ENCODE assay signal across 2 cellular contexts in genomic region chr15:63421433-63421832, GRCh38.
TF ChIP-seq lines count a peak whose summit lies in the region.

No MANE protein-coding gene starts in this region.

TF ChIP-seq in A549, 52 proteins besides CTCF, POLR2A, EP300 and RAD21:
- TF ChIP-seq RFX5 (IDR thresholded peaks at IDR 0.05) (no peak), ZFP36 (IDR thresholded peaks at IDR 0.05; ENCODE audit: borderline replicate concordance, partially characterized antibody) (no peak), ZSCAN20 (CRISPR knock-in tag; IDR thresholded peaks at IDR 0.05) (no peak), EHMT2 (IDR thresholded peaks at IDR 0.05; ENCODE audit: low read depth) (no peak), POLR2AphosphoS2 (conservative IDR thresholded peaks at IDR 0.05; ENCODE audit: low read length) (no peak), KDM5A (IDR thresholded peaks at IDR 0.05) (no peak), SREBF2 (IDR thresholded peaks at IDR 0.05) (no peak), RARB (CRISPR knock-in tag; IDR thresholded peaks at IDR 0.05) (no peak), CHD2 (IDR thresholded peaks at IDR 0.05; ENCODE audit: low read length, partially characterized antibody) (no peak), ZC3H11A (IDR thresholded peaks at IDR 0.05) (no peak)
TF ChIP-seq in A549: peak in this region for 0.

TF ChIP-seq in K562, 482 proteins besides CTCF, POLR2A, EP300 and RAD21:
- peak; percentile 40 to 54; a peak in 2 of 4 replicates for TF ChIP-seq KDM1A (IDR thresholded peaks at IDR 0.05)
- no peak for TF ChIP-seq ZNF766 (CRISPR knock-in tag; conservative IDR thresholded peaks at IDR 0.05)
- TF ChIP-seq ZFPM2 (CRISPR knock-in tag; IDR thresholded peaks at IDR 0.05) = no peak
- no peak for TF ChIP-seq ZNF398 (CRISPR knock-in tag; IDR thresholded peaks at IDR 0.05)
- peak; percentile 84 for TF ChIP-seq ADNP (tag; IDR thresholded peaks at IDR 0.05)
- no peak for TF ChIP-seq GTF2F1 (IDR thresholded peaks at IDR 0.05; ENCODE audit: low read depth, low read length)
- no peak for TF ChIP-seq NR4A1 (CRISPR knock-in tag; IDR thresholded peaks at IDR 0.05)
- no peak for TF ChIP-seq NR4A1 (tag; IDR thresholded peaks at IDR 0.05)
- no peak for TF ChIP-seq SRF (CRISPR knock-in tag; IDR thresholded peaks at IDR 0.05)
- peak; percentile 47; the same call in 1 of the 2 replicates for TF ChIP-seq HDAC2 (IDR thresholded peaks at IDR 0.05)
- TF ChIP-seq MLLT1 (IDR thresholded peaks at IDR 0.05) = no peak
- TF ChIP-seq ELK3 (CRISPR knock-in tag; IDR thresholded peaks at IDR 0.05) = no peak
- TF ChIP-seq SAFB2 (IDR thresholded peaks at IDR 0.05; ENCODE audit: borderline replicate concordance, low read depth, low read length, severe bottlenecking) = no peak
- no peak for TF ChIP-seq PBX2 (CRISPR knock-in tag; IDR thresholded peaks at IDR 0.05; ENCODE audit: low read depth)
- TF ChIP-seq PBX2 (tag; conservative IDR thresholded peaks at IDR 0.05; ENCODE audit: low read depth) = no peak
- TF ChIP-seq RCOR1 (IDR thresholded peaks at IDR 0.05; ENCODE audit: borderline replicate concordance in 1 of 2, low read depth in 2 of 2, low read length in 2 of 2) = no peak
- TF ChIP-seq FOXJ3 (CRISPR knock-in tag; IDR thresholded peaks at IDR 0.05) = no peak
- TF ChIP-seq RBM25 (IDR thresholded peaks at IDR 0.05; ENCODE audit: low read depth, low read length, severe bottlenecking) = peak; percentile 82
- peak; percentile 90 for TF ChIP-seq BCOR (IDR thresholded peaks at IDR 0.05)
- TF ChIP-seq NONO (IDR thresholded peaks at IDR 0.05; ENCODE audit: low read depth in 2 of 2, low read length in 1 of 2) = no peak
- TF ChIP-seq BRCA1 (IDR thresholded peaks at IDR 0.05) = no peak
- no peak for TF ChIP-seq BRCA1 (CRISPR knock-in tag; IDR thresholded peaks at IDR 0.05)
- TF ChIP-seq ZNF57 (CRISPR knock-in tag; IDR thresholded peaks at IDR 0.05) = no peak
- TF ChIP-seq KDM5B (IDR thresholded peaks at IDR 0.05; ENCODE audit: insufficient replicate concordance, low read depth, low read length) = no peak
- no peak for TF ChIP-seq JUND (IDR thresholded peaks at IDR 0.05; ENCODE audit: borderline replicate concordance, low read depth, low read length)
- no peak for TF ChIP-seq JUND (tag; IDR thresholded peaks at IDR 0.05; ENCODE audit: borderline replicate concordance, low read depth, low read length)
- TF ChIP-seq FIP1L1 (IDR thresholded peaks at IDR 0.05; ENCODE audit: low read depth, low read length, poor library complexity, severe bottlenecking) = no peak
- no peak for TF ChIP-seq ZNF778 (CRISPR knock-in tag; IDR thresholded peaks at IDR 0.05)
- TF ChIP-seq POLR2H (tag; IDR thresholded peaks at IDR 0.05; ENCODE audit: low read depth) = no peak
- no peak for TF ChIP-seq HSF4 (CRISPR knock-in tag; IDR thresholded peaks at IDR 0.05; ENCODE audit: borderline replicate concordance)
- TF ChIP-seq TRIM28 (IDR thresholded peaks at IDR 0.05) = no peak
- no peak for TF ChIP-seq JUNB (CRISPR knock-in tag; conservative IDR thresholded peaks at IDR 0.05)
- no peak for TF ChIP-seq ESRRA (IDR thresholded peaks at IDR 0.05; ENCODE audit: borderline replicate concordance, low read depth)
- TF ChIP-seq ETV1 (tag; conservative IDR thresholded peaks at IDR 0.05; ENCODE audit: low read depth) = no peak
- no peak for TF ChIP-seq HNRNPH1 (optimal IDR thresholded peaks at IDR 0.05; ENCODE audit: low read depth, low read length)
- TF ChIP-seq CEBPB (tag; IDR thresholded peaks at IDR 0.05) = no peak
- TF ChIP-seq ZNF511 (CRISPR knock-in tag; IDR thresholded peaks at IDR 0.05) = no peak
- TF ChIP-seq GATAD2A (IDR thresholded peaks at IDR 0.05) = no peak
- TF ChIP-seq RHOXF2B (CRISPR knock-in tag; conservative IDR thresholded peaks at IDR 0.05) = no peak
- no peak for TF ChIP-seq ZBTB1 (CRISPR knock-in tag; IDR thresholded peaks at IDR 0.05; ENCODE audit: borderline replicate concordance, low read depth)
- no peak for TF ChIP-seq CBX5 (IDR thresholded peaks at IDR 0.05; ENCODE audit: borderline replicate concordance, low read depth)
- no peak for TF ChIP-seq ZNF274 (IDR thresholded peaks at IDR 0.05; ENCODE audit: borderline replicate concordance, low read depth, low read length)
